Comparison of ENCODE assay signal across 1 cellular context in genomic region chr13:75812751-75813181, GRCh38.
TF ChIP-seq lines count a peak whose summit lies in the region.

No MANE protein-coding gene starts in this region.

TF ChIP-seq in IMR-90, 13 proteins besides CTCF, POLR2A, EP300 and RAD21:
- TF ChIP-seq NFE2L2 (IDR thresholded peaks at IDR 0.05; ENCODE audit: low read depth, low read length): no peak
- TF ChIP-seq RFX5 (IDR thresholded peaks at IDR 0.05; ENCODE audit: low read depth, low read length): no peak
- TF ChIP-seq, protein P1, sequence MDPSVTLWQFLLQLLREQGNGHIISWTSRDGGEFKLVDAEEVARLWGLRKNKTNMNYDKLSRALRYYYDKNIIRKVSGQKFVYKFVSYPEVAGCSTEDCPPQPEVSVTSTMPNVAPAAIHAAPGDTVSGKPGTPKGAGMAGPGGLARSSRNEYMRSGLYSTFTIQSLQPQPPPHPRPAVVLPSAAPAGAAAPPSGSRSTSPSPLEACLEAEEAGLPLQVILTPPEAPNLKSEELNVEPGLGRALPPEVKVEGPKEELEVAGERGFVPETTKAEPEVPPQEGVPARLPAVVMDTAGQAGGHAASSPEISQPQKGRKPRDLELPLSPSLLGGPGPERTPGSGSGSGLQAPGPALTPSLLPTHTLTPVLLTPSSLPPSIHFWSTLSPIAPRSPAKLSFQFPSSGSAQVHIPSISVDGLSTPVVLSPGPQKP (IDR thresholded peaks at IDR 0.05; ENCODE audit: borderline replicate concordance, low read depth, low read length): no peak
- TF ChIP-seq FOS (IDR thresholded peaks at IDR 0.05; ENCODE audit: low read depth, low read length): no peak
- no peak for TF ChIP-seq MAFK (IDR thresholded peaks at IDR 0.05; ENCODE audit: low read depth, low read length)
- no peak for TF ChIP-seq CEBPB (IDR thresholded peaks at IDR 0.05; ENCODE audit: low read depth, low read length)
- no peak for TF ChIP-seq MXI1 (IDR thresholded peaks at IDR 0.05; ENCODE audit: borderline replicate concordance, low read depth, low read length)
- TF ChIP-seq RCOR1 (IDR thresholded peaks at IDR 0.05; ENCODE audit: insufficient replicate concordance, low read length): no peak
- TF ChIP-seq USF2 (IDR thresholded peaks at IDR 0.05; ENCODE audit: low read depth, low read length): no peak
TF ChIP-seq in IMR-90: peak in this region for 0.
